9 cellular contexts compared by ENCODE assay signal in the genomic region with DNA sequence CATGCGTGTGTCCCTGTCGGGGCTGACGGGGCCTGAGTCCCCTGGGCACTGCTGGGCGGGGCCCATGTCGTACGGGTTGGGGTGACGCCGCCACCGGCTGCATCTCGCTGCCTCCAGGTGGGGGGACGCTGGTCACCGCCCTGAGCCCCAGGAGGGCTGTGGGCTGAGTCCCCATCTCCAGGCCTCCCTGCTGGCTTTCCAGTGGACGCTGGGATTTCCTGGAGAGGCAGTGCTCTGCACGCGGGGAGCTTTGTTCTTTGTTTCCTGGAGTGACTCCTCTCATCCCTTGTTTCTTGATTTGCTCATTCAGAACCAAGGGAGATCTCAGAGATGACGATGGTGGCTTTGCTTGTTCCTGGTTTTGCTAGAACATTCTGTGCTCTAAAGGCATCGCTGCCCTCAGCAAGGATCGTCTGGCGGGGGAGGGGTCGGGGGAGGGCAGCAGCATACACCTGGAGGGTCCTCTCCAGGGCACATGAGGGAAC. TPM values are rescaled to one million over a fixed set of nuclear protein-coding genes. Genes with fewer than 3 reads are reported as not detected.
DNase-seq lines count a peak whose midpoint lies in the region; ATAC-seq, FAIRE-seq and TF ChIP-seq lines count a peak whose summit lies in the region.
"Had no signal": no experiment of that assay in that cellular context is flagged by ENCODE, and none has a peak within 500 bp of the region (broad histone marks: within the 10 kb centered on the region; RNA-seq: fewer than 3 reads in every experiment).

No MANE protein-coding gene starts in this region.

- 75% methylated on average over 20 of the region's 20 CpGs for WGBS in esophagus muscularis mucosa
- WGBS in prostate gland, result 71% methylated on average over 20 of the region's 20 CpGs
- WGBS in HepG2 (ENCODE audit: low lambda C conversion rate), result 84% methylated on average over 14 of the region's 20 CpGs

- POLR2A ChIA-PET in Panc1 (lab: Charles Lee) (no interaction called here), HepG2 (lab: Yijun Ruan, JAX) (interaction anchor here (1.0 kb wide), 1 partner anchor 7 kb away, joined by 3 read pairs; no protein-coding TSS in a partner anchor)

- no peaks in the 10 kb centered on the region for H3K9me3 ChIP-seq in Panc1 (ENCODE audit: control insufficient read depth, insufficient read depth, low read depth, low read length)
- H3K9me3 ChIP-seq in esophagus muscularis mucosa, result no peaks in the 10 kb centered on the region
- no peaks in the 10 kb centered on the region for H3K9me3 ChIP-seq in prostate gland
- no peaks in the 10 kb centered on the region for H3K9me3 ChIP-seq in HepG2 (ENCODE audit: low read length)
- H3K9me3 ChIP-seq: ovary had no signal

- TF ChIP-seq RAD21 in HepG2 (CRISPR knock-in tag; IDR thresholded peaks at IDR 0.05), result no peak

- H4K20me1 ChIP-seq in HepG2 (ENCODE audit: insufficient read depth, low read length), result no peaks in the 10 kb centered on the region

- H3K27me3 ChIP-seq in Panc1 (ENCODE audit: control insufficient read depth, insufficient read depth, low read length) (no peaks in the 10 kb centered on the region), esophagus muscularis mucosa (no peaks in the 10 kb centered on the region), prostate gland (replicated peaks; ENCODE audit: insufficient read depth) (no peaks in the 10 kb centered on the region), HepG2 (ENCODE audit: control insufficient read depth in 1 of 2, insufficient read depth in 2 of 2, low read length in 2 of 2) (peaks cover 0 to 2% of the 10 kb centered on the region in 2 experiments; a peak in 1 of 5 replicates)
- H3K27me3 ChIP-seq: ovary had no signal

- H3K27ac ChIP-seq in Panc1 (ENCODE audit: low read length) (peak overlapping the region; percentile 83), esophagus muscularis mucosa (replicated peaks in 1 of 4) (peak overlapping the region; percentile 88 to 96 (median 92)), prostate gland (peak overlapping the region; percentile 85 to 89), HepG2 (ENCODE audit: extremely low read length, insufficient read depth, low read length) (no peak overlapping the region)
- H3K27ac ChIP-seq: ovary had no signal

- no peak overlapping the region for H3K9ac ChIP-seq in HepG2 (ENCODE audit: insufficient read depth, low read depth, low read length)

- TF ChIP-seq CTCF in Panc1 (IDR thresholded peaks at IDR 0.05) (no peak), esophagus muscularis mucosa (IDR thresholded peaks at IDR 0.05) (no peak), prostate gland (IDR thresholded peaks at IDR 0.05) (no peak), HepG2 (CRISPR knock-in tag; IDR thresholded peaks at IDR 0.05) (no peak)

- no peak for TF ChIP-seq POLR2A in esophagus muscularis mucosa (IDR thresholded peaks at IDR 0.05; ENCODE audit: low read depth)
- no peak for TF ChIP-seq POLR2A in prostate gland (IDR thresholded peaks at IDR 0.05)
- TF ChIP-seq POLR2A in HepG2 (IDR thresholded peaks at IDR 0.05; ENCODE audit: insufficient read depth in 1 of 2, low read depth in 2 of 2, low read length in 2 of 2), result no peak

- DNase-seq in COLO668 (lab: John Stamatoyannopoulos, UW; ENCODE audit: unreplicated experiment), result peak; percentile 22
- DNase-seq in Panc1 (ENCODE audit: low read depth, low spot score), result no peak
- no peak for DNase-seq in esophagus muscularis mucosa (ENCODE audit: extremely low spot score)
- no peak for DNase-seq in prostate gland (ENCODE audit: low spot score)
- no peak for DNase-seq in left lobe of liver (ENCODE audit: low spot score)
- DNase-seq in HepG2 (ENCODE audit: low spot score), result no peak
- no peak for DNase-seq in NCI-H2227 treated with DMSO at 0.1 percent for 48 hours (lab: John Stamatoyannopoulos, UW)
- DNase-seq in activated naive CD4-positive, alpha-beta T cell treated with Interleukin-2 at 50 U/mL for 16 hours, result no peak
- DNase-seq: ovary had no signal

- intact Hi-C loops in Panc1 (cut with micrococcal nuclease; ENCODE audit: unreplicated experiment) (no loop called here), esophagus muscularis mucosa (cut with DNase I) (no loop called here), prostate gland (cut with DNase I) (no loop called here), HepG2 (cut with micrococcal nuclease; ENCODE audit: unreplicated experiment) (no loop called here)

- no peaks in the 10 kb centered on the region for H3K79me2 ChIP-seq in HepG2 (ENCODE audit: insufficient read depth, low read length)

- H3K4me2 ChIP-seq in HepG2 (ENCODE audit: low read depth, low read length), result no peak overlapping the region

- FAIRE-seq in HepG2 (lab: Jason Lieb, UNC), result no peak

- ATAC-seq in Panc1 (no peak), left lobe of liver (no peak), HepG2 (no peak)

- H3K4me1 ChIP-seq in Panc1 (ENCODE audit: control insufficient read depth, insufficient read depth, low read length) (peaks cover 76% of the 10 kb centered on the region), esophagus muscularis mucosa (peaks cover 50 to 98% (median 93%) of the 10 kb centered on the region in 4 donors), prostate gland (replicated peaks) (peaks cover 51% of the 10 kb centered on the region), HepG2 (ENCODE audit: insufficient read depth, low read length) (peaks cover 48% of the 10 kb centered on the region)

- H3K36me3 ChIP-seq in Panc1 (ENCODE audit: control insufficient read depth, insufficient read depth, low read length) (no peaks in the 10 kb centered on the region), esophagus muscularis mucosa (peaks cover 0 to 7% (median 2%) of the 10 kb centered on the region in 4 donors), prostate gland (no peaks in the 10 kb centered on the region), HepG2 (replicated peaks in 1 of 2; ENCODE audit: control insufficient read depth in 1 of 2, insufficient read depth in 2 of 2, low read length in 2 of 2) (no peaks in the 10 kb centered on the region)
- H3K36me3 ChIP-seq: ovary had no signal

- H2AFZ ChIP-seq in HepG2 (ENCODE audit: low read length), result no peak overlapping the region

- TF ChIP-seq EP300 in esophagus muscularis mucosa (IDR thresholded peaks at IDR 0.05) (no peak), HepG2 (IDR thresholded peaks at IDR 0.05; ENCODE audit: low read depth in 2 of 2, low read length in 2 of 2) (no peak), HepG2 (CRISPR knock-in tag; IDR thresholded peaks at IDR 0.05; ENCODE audit: borderline replicate concordance) (no peak)

- in situ Hi-C loops in Panc1 (cut with HindIII; ENCODE audit: low pct_unique_long_range_greater_than_20kb, low sequenced_read_pairs), result no loop called here
- in situ Hi-C loops in HepG2 (cut with HindIII; ENCODE audit: extremely low pct_ligation_motif_present, low pct_unique_long_range_greater_than_20kb), result no loop called here

- no peak overlapping the region for H3K4me3 ChIP-seq in Panc1 (ENCODE audit: low read depth in 2 of 2, low read length in 2 of 2)
- no peak overlapping the region for H3K4me3 ChIP-seq in esophagus muscularis mucosa
- H3K4me3 ChIP-seq in prostate gland, result no peak overlapping the region
- H3K4me3 ChIP-seq in HepG2 (replicated peaks in 1 of 3; ENCODE audit: insufficient read depth in 1 of 3, low read depth in 2 of 3, low read length in 3 of 3), result no peak overlapping the region
- H3K4me3 ChIP-seq: ovary had no signal

- BruUV-seq in Panc1 (replicated peaks; lab: Mats Ljungman, UMichigan) (no TSS peak), HepG2 (replicated peaks; lab: Mats Ljungman, UMichigan) (no TSS peak)

- CTCF ChIA-PET in Panc1 (lab: Charles Lee), result no interaction called here
- CTCF ChIA-PET in HepG2 (lab: Yijun Ruan, JAX; ENCODE audit: low intra/inter-chr PET ratio, low total read pairs), result no interaction called here

TF ChIP-seq in HepG2, 621 proteins besides CTCF, POLR2A, EP300 and RAD21:
- no peak for TF ChIP-seq KAT2B (IDR thresholded peaks at IDR 0.05; ENCODE audit: borderline replicate concordance, low read depth, low read length)
TF ChIP-seq in HepG2: peak in this region for 0.

RNA-seq across cellular contexts. Expression of a gene that starts 21.0 kb away (rescaled TPM):
- total RNA-seq in Panc1 (2021; ENCODE audit: unreplicated experiment), result 51.6 TPM
- 56.2 TPM for polyA plus RNA-seq in Panc1 (2012; ENCODE audit: insufficient read length)
- total RNA-seq in esophagus muscularis mucosa, result 10 to 100 TPM; 11.8 to 25.5 (median 14.3) TPM
- 10 to 100 TPM; 27.5 to 36.6 TPM for total RNA-seq in prostate gland
- total RNA-seq in left lobe of liver, result 5.8 TPM
- total RNA-seq in HepG2 (2016; rRNA removed; fragmentation: Illumina TruSeq; extraction: Trizol), result 3.5 and 4.7 TPM in 2 replicates
- total RNA-seq in HepG2 (2016; cell fraction: cytosol; rRNA removed; fragmentation: Illumina TruSeq; extraction: Trizol; ENCODE audit: low read depth), result 1.3 and 1.8 TPM in 2 replicates
- 3.2 and 5.1 TPM in 2 replicates for total RNA-seq in HepG2 (2016; cell fraction: insoluble cytoplasmic fraction; rRNA removed; fragmentation: Illumina TruSeq; extraction: Trizol)
- 3.2 and 3.7 TPM in 2 replicates for total RNA-seq in HepG2 (2016; cell fraction: membrane; rRNA removed; fragmentation: Illumina TruSeq; extraction: Trizol)
- 2.9 and 3.1 TPM in 2 replicates for total RNA-seq in HepG2 (2016; cell fraction: nucleus; rRNA removed; fragmentation: Illumina TruSeq; extraction: Trizol)
- 2.3 and 3.7 TPM in 2 replicates for polyA plus RNA-seq in HepG2 (2011; rRNA removed)
- 3.1 and 4.4 TPM in 2 replicates for polyA plus RNA-seq in HepG2 (2011; cell fraction: cytosol; rRNA removed)
- polyA plus RNA-seq in HepG2 (2011; cell fraction: nucleus; rRNA removed), result 12.7 and 14.5 TPM in 2 replicates
- 2.3 and 4.1 TPM in 2 replicates for polyA plus RNA-seq in HepG2 (2012)
- polyA plus RNA-seq in HepG2 (2016; cell fraction: cytosol; fragmentation: Illumina TruSeq; extraction: Trizol; ENCODE audit: low read depth), result 1.2 and 1.3 TPM in 2 replicates
- polyA plus RNA-seq in HepG2 (2016; cell fraction: insoluble cytoplasmic fraction; fragmentation: Illumina TruSeq; extraction: Trizol; ENCODE audit: low read depth), result 2.8 and 3.2 TPM in 2 replicates
- polyA plus RNA-seq in HepG2 (2016; cell fraction: membrane; fragmentation: Illumina TruSeq; extraction: Trizol; ENCODE audit: low read depth), result 2.2 and 2.3 TPM in 2 replicates
- 5.4 and 5.6 TPM in 2 replicates for polyA plus RNA-seq in HepG2 (2016; cell fraction: nucleus; fragmentation: Illumina TruSeq; extraction: Trizol; ENCODE audit: insufficient read depth, low read depth)
- 3.9 and 6.3 TPM in 2 replicates for polyA minus RNA-seq in HepG2 (2011; rRNA and poly(A)+ RNA removed; ENCODE audit: low replicate concordance)
- polyA minus RNA-seq in HepG2 (2011; cell fraction: cytosol; rRNA and poly(A)+ RNA removed), result 4.8 and 5.9 TPM in 2 replicates
- polyA minus RNA-seq in HepG2 (2011; cell fraction: nucleus; rRNA and poly(A)+ RNA removed), result 2.7 and 3.5 TPM in 2 replicates
